ENCODE assay signal across 11 cellular contexts in genomic region chr10:132606536-132607316, GRCh38.
DNase-seq lines count a peak whose midpoint lies in the region; ATAC-seq, FAIRE-seq and TF ChIP-seq lines count a peak whose summit lies in the region.
"Had no signal": no experiment of that assay in that cellular context is flagged by ENCODE, and none has a peak within 500 bp of the region (broad histone marks: within the 10 kb centered on the region; RNA-seq: fewer than 3 reads in every experiment).

No MANE protein-coding gene starts in this region.

- H3K4me3 ChIP-seq in fibroblast of mammary gland (ENCODE audit: control insufficient read depth, low read depth, low read length) (no peak overlapping the region), mucosa of descending colon (no peak overlapping the region), thyroid gland (replicated peaks in 1 of 3) (no peak overlapping the region), hepatocyte (no peak overlapping the region)
- H3K4me3 ChIP-seq: A549 had no signal

- no peaks in the 10 kb centered on the region for H3K27me3 ChIP-seq in thyroid gland
- H3K27me3 ChIP-seq in hepatocyte = no peaks in the 10 kb centered on the region

- TF ChIP-seq CTCF in fibroblast of mammary gland (conservative IDR thresholded peaks at IDR 0.05; ENCODE audit: control insufficient read depth, insufficient read depth, low read depth, low read length) = no peak
- TF ChIP-seq CTCF in mucosa of descending colon (IDR thresholded peaks at IDR 0.05) = no peak
- TF ChIP-seq CTCF in thyroid gland (IDR thresholded peaks at IDR 0.05) = no peak
- TF ChIP-seq CTCF in hepatocyte (IDR thresholded peaks at IDR 0.05; ENCODE audit: poor library complexity) = no peak

- H3K27ac ChIP-seq in thyroid gland (peak overlapping the region in 1 of 3 donors; percentile 10), hepatocyte (no peak overlapping the region)
- H3K27ac ChIP-seq: A549 had no signal

- no peak overlapping the region for H2AFZ ChIP-seq in hepatocyte

- H3K9me3 ChIP-seq in mucosa of descending colon = no peaks in the 10 kb centered on the region
- no peaks in the 10 kb centered on the region for H3K9me3 ChIP-seq in thyroid gland
- no peaks in the 10 kb centered on the region for H3K9me3 ChIP-seq in hepatocyte (ENCODE audit: low read depth)
- H3K9me3 ChIP-seq: A549 had no signal

- no peak for FAIRE-seq in GM19239 (lab: Jason Lieb, UNC)
- FAIRE-seq: A549 had no signal

- intact Hi-C loops in mucosa of descending colon (cut with DNase I, micrococcal nuclease) = no loop called here
- intact Hi-C loops in thyroid gland (cut with DNase I) = no loop called here

- H3K79me2 ChIP-seq in hepatocyte = peaks cover 70% of the 10 kb centered on the region

- TF ChIP-seq POLR2A in thyroid gland (IDR thresholded peaks at IDR 0.05) = no peak

- H4K20me1 ChIP-seq in hepatocyte (ENCODE audit: insufficient read depth, poor library complexity, severe bottlenecking) = peaks cover 12% of the 10 kb centered on the region

- H3K4me1 ChIP-seq in mucosa of descending colon (ENCODE audit: low read depth) (peaks cover 5% of the 10 kb centered on the region), thyroid gland (peaks cover 19 to 28% of the 10 kb centered on the region in 2 donors), hepatocyte (ENCODE audit: insufficient read depth) (peaks cover 8% of the 10 kb centered on the region)
- H3K4me1 ChIP-seq: A549 had no signal

- 20% methylated on average over 27 to 35 of the region's 40 CpGs for WGBS in thyroid gland, 2 donors
- 88% methylated on average over 40 of the region's 40 CpGs for WGBS in hepatocyte (ENCODE audit: low lambda C conversion rate, missing lambda C conversion rate)

- peak; percentile 4 for DNase-seq in NCI-H146 (lab: John Stamatoyannopoulos, UW)
- DNase-seq in NCI-H146 treated with DMSO at 0.1 percent for 48 hours (lab: John Stamatoyannopoulos, UW; ENCODE audit: unreplicated experiment) = no peak
- DNase-seq in fibroblast of mammary gland (ENCODE audit: low read depth) = peak; percentile 42
- DNase-seq in mucosa of descending colon = peak in 1 of 3 donors; percentile 52
- DNase-seq in thyroid gland = peak; percentile 93 to 95
- DNase-seq in amniotic stem cell (lab: John Stamatoyannopoulos, UW) = no peak
- no peak for DNase-seq in GM19239 (ENCODE audit: insufficient read length, low spot score)
- no peak for DNase-seq in hepatocyte (ENCODE audit: low spot score)
- DNase-seq: activated CD8-positive, alpha-beta T cell treated with anti-CD3 and anti-CD28 coated beads, Interleukin-2, amount 10 ng/mL, durations not matched to agents 7 days and 5 days had no signal

- no peak overlapping the region for H3K4me2 ChIP-seq in hepatocyte
- H3K4me2 ChIP-seq: A549 had no signal

- H3K36me3 ChIP-seq in mucosa of descending colon (ENCODE audit: low read depth) (no peaks in the 10 kb centered on the region), thyroid gland (no peaks in the 10 kb centered on the region), hepatocyte (replicated peaks; ENCODE audit: insufficient read depth, low read depth) (no peaks in the 10 kb centered on the region)

- peak; percentile 27 for ATAC-seq in mucosa of descending colon
- ATAC-seq: activated CD8-positive, alpha-beta T cell treated with anti-CD3 and anti-CD28 coated beads, Interleukin-2, amount 10 ng/mL, durations not matched to agents 7 days and 5 days; natural killer cell treated with Interleukin-12 subunit alpha and Interleukin-12 subunit beta and Interleukin-15 and Interleukin-18, amount 100 ng/mL, for 72 hours had no signal

- no peaks in the 10 kb centered on the region for H3K9me2 ChIP-seq in hepatocyte (replicated peaks; ENCODE audit: insufficient read depth)

Comparison
In these comparisons a context has a peak if more than half of its experiments do, and no peak if none do; other contexts are left out.
1. DNase-seq: peak in NCI-H146 (single experiment), fibroblast of mammary gland (single experiment) and thyroid gland (2 of 2); none in NCI-H146 treated with DMSO at 0.1 percent for 48 hours (single experiment), amniotic stem cell (single experiment), GM19239 (single experiment) and hepatocyte (single experiment).